Comparison of ENCODE assay signal across 14 cellular contexts in genomic region chr17:81482673-81483072, GRCh38. TPM values are rescaled to one million over a fixed set of nuclear protein-coding genes. Genes with fewer than 3 reads are reported as not detected.
DNase-seq lines count a peak whose midpoint lies in the region; ATAC-seq and TF ChIP-seq lines count a peak whose summit lies in the region.
"Had no signal": no experiment of that assay in that cellular context is flagged by ENCODE, and none has a peak within 500 bp of the region (broad histone marks: within the 10 kb centered on the region; RNA-seq: fewer than 3 reads in every experiment).

No MANE protein-coding gene starts in this region.

- peak overlapping the region; percentile 56 for H2AK5ac ChIP-seq in mesenchymal stem cell (ENCODE audit: low read length, severe bottlenecking)

- H3K4me2 ChIP-seq in OCI-LY3 (ENCODE audit: low read length): peak overlapping the region; percentile 100
- peak overlapping the region; percentile 93 for H3K4me2 ChIP-seq in mesenchymal stem cell (ENCODE audit: low read length, poor library complexity, severe bottlenecking)

- peaks cover 20% of the 10 kb centered on the region for H3K4me1 Mint-ChIP-seq in activated naive CD8-positive, alpha-beta T cell (ENCODE audit: low read depth)
- H3K4me1 Mint-ChIP-seq in activated naive CD8-positive, alpha-beta T cell treated with anti-CD3 and anti-CD28 coated beads, Interleukin-2, amount 50 U/mL, for 24 hours: peaks cover 37% of the 10 kb centered on the region
- H3K4me1 Mint-ChIP-seq in stimulated activated naive B cell treated with anti-CD40 and anti-IgM and Interleukin-4, amounts not matched to agents 10 μg/mL and 1 μg/mL and 100 μg/mL, for 72 hours: peaks cover 25 to 45% of the 10 kb centered on the region in 2 donors

- no peak overlapping the region for H2BK120ac ChIP-seq in mesenchymal stem cell (ENCODE audit: low read depth, low read length)

- peaks cover 20% of the 10 kb centered on the region for H3K4me1 ChIP-seq in OCI-LY3 (ENCODE audit: low read length)
- peaks cover 46% of the 10 kb centered on the region for H3K4me1 ChIP-seq in mesenchymal stem cell (ENCODE audit: control insufficient read depth, insufficient read depth, low read depth, low read length)

- peak overlapping the region; percentile 57 for H3K9ac ChIP-seq in OCI-LY3 (ENCODE audit: low read length)
- H3K9ac ChIP-seq in mesenchymal stem cell (ENCODE audit: low read length): no peak overlapping the region

- H3K79me1 ChIP-seq in mesenchymal stem cell (replicated peaks; ENCODE audit: low read length, poor library complexity, severe bottlenecking): peaks cover 2% of the 10 kb centered on the region

- H3K9me3 ChIP-seq in OCI-LY3 (ENCODE audit: insufficient read depth, low read length) (no peaks in the 10 kb centered on the region), mesenchymal stem cell (ENCODE audit: control insufficient read depth, low read length) (no peaks in the 10 kb centered on the region)
- H3K9me3 ChIP-seq: lower lobe of right lung, vagina had no signal

- no peak for TF ChIP-seq CTCF in OCI-LY3 (IDR thresholded peaks at IDR 0.05; ENCODE audit: low read depth, low read length)

- H2BK15ac ChIP-seq in mesenchymal stem cell (ENCODE audit: low read depth, poor library complexity, severe bottlenecking): peak overlapping the region; percentile 87

- DNase-seq in activated naive CD8-positive, alpha-beta T cell treated with anti-CD3 and anti-CD28 coated beads, Interleukin-2, amount 50 U/mL, for 24 hours: no peak
- DNase-seq in mesenchymal stem cell (no peak), DMS114 treated with DMSO at 0.1 percent for 48 hours (lab: John Stamatoyannopoulos, UW; ENCODE audit: unreplicated experiment) (no peak), NCI-H526 treated with DMSO at 0.1 percent for 48 hours (lab: John Stamatoyannopoulos, UW) (no peak)
- DNase-seq in stimulated activated naive B cell treated with anti-CD40 and anti-IgM and Interleukin-4, amounts not matched to agents 10 μg/mL and 1 μg/mL and 100 μg/mL, for 72 hours: no peak
- DNase-seq: GOT3; lower lobe of right lung; stimulated activated CD4-positive, alpha-beta T cell treated with anti-CD3 and anti-CD28 coated beads, Interleukin-2, amount 100 ng/mL, for 48 hours; T1000 had no signal

- H3K18ac ChIP-seq in mesenchymal stem cell (ENCODE audit: low read depth in 1 of 2, low read length in 2 of 2): peak overlapping the region in 1 of 2 experiments; percentile 23

- H2AFZ ChIP-seq in OCI-LY3 (ENCODE audit: low read depth, low read length): 0 out of 2 replicates have a peak overlapping the region, but pooled peaks have one; percentile 15
- no peak overlapping the region for H2AFZ ChIP-seq in mesenchymal stem cell (ENCODE audit: low read depth, low read length)

- no peaks in the 10 kb centered on the region for H4K20me1 ChIP-seq in OCI-LY3 (ENCODE audit: insufficient read depth, low read length)

- no peak overlapping the region for H3K27ac ChIP-seq in OCI-LY3 (ENCODE audit: low read length)
- H3K27ac ChIP-seq in mesenchymal stem cell (ENCODE audit: low read length, poor library complexity, severe bottlenecking): no peak overlapping the region
- H3K27ac ChIP-seq: lower lobe of right lung, vagina had no signal

- H2BK5ac ChIP-seq in mesenchymal stem cell (ENCODE audit: low read depth, low read length, poor library complexity, severe bottlenecking): no peak overlapping the region

- H3K4me3 Mint-ChIP-seq in activated naive CD8-positive, alpha-beta T cell: peak overlapping the region; percentile 58
- H3K4me3 Mint-ChIP-seq in activated naive CD8-positive, alpha-beta T cell treated with anti-CD3 and anti-CD28 coated beads, Interleukin-2, amount 50 U/mL, for 24 hours: no peak overlapping the region
- peak overlapping the region; percentile 68 to 69 for H3K4me3 Mint-ChIP-seq in stimulated activated naive B cell treated with anti-CD40 and anti-IgM and Interleukin-4, amounts not matched to agents 10 μg/mL and 1 μg/mL and 100 μg/mL, for 72 hours
- H3K4me3 Mint-ChIP-seq: activated naive CD4-positive, alpha-beta T cell treated with anti-CD3 and anti-CD28 coated beads for 36 hours had no signal

- ATAC-seq in activated naive CD8-positive, alpha-beta T cell treated with anti-CD3 and anti-CD28 coated beads, Interleukin-2, amount 50 U/mL, for 24 hours: no peak
- peak; percentile 6 to 12 for ATAC-seq in stimulated activated naive B cell treated with anti-CD40 and anti-IgM and Interleukin-4, amounts not matched to agents 10 μg/mL and 1 μg/mL and 100 μg/mL, for 72 hours (replicated peaks)
- no peak for ATAC-seq in GM19463 (IDR thresholded peaks at IDR 0.05; ENCODE audit: unreplicated experiment)
- ATAC-seq: lower lobe of right lung had no signal

- peak overlapping the region in 1 of 2 experiments; percentile 61 for H2BK12ac ChIP-seq in mesenchymal stem cell (ENCODE audit: low read length in 2 of 2)

- H3K14ac ChIP-seq in mesenchymal stem cell (ENCODE audit: low read length in 2 of 2): peak overlapping the region in 1 of 2 experiments; percentile 47

- H3K23ac ChIP-seq in mesenchymal stem cell (ENCODE audit: low read length in 2 of 2): no peak overlapping the region

- H3K4me3 ChIP-seq in OCI-LY3 (ENCODE audit: low read length) (peak overlapping the region; percentile 78), mesenchymal stem cell (ENCODE audit: insufficient read depth in 1 of 2, low read depth in 1 of 2, low read length in 2 of 2) (no peak overlapping the region)
- H3K4me3 ChIP-seq: lower lobe of right lung, vagina had no signal

- H3K36me3 Mint-ChIP-seq in activated naive CD8-positive, alpha-beta T cell: no peaks in the 10 kb centered on the region
- H3K36me3 Mint-ChIP-seq in activated naive CD8-positive, alpha-beta T cell treated with anti-CD3 and anti-CD28 coated beads, Interleukin-2, amount 50 U/mL, for 24 hours (ENCODE audit: low read depth): no peaks in the 10 kb centered on the region
- H3K36me3 Mint-ChIP-seq in stimulated activated naive B cell treated with anti-CD40 and anti-IgM and Interleukin-4, amounts not matched to agents 10 μg/mL and 1 μg/mL and 100 μg/mL, for 72 hours: no peaks in the 10 kb centered on the region

- peaks cover 11% of the 10 kb centered on the region for H3K27me3 Mint-ChIP-seq in activated naive CD8-positive, alpha-beta T cell
- peaks cover 30% of the 10 kb centered on the region for H3K27me3 Mint-ChIP-seq in activated naive CD8-positive, alpha-beta T cell treated with anti-CD3 and anti-CD28 coated beads, Interleukin-2, amount 50 U/mL, for 24 hours
- peaks cover 5 to 21% of the 10 kb centered on the region in 2 donors for H3K27me3 Mint-ChIP-seq in stimulated activated naive B cell treated with anti-CD40 and anti-IgM and Interleukin-4, amounts not matched to agents 10 μg/mL and 1 μg/mL and 100 μg/mL, for 72 hours

- peak overlapping the region; percentile 32 for H4K8ac ChIP-seq in mesenchymal stem cell (ENCODE audit: low read length)

- no peak overlapping the region for H3K27ac Mint-ChIP-seq in activated naive CD8-positive, alpha-beta T cell
- H3K27ac Mint-ChIP-seq in activated naive CD8-positive, alpha-beta T cell treated with anti-CD3 and anti-CD28 coated beads, Interleukin-2, amount 50 U/mL, for 24 hours: no peak overlapping the region
- H3K27ac Mint-ChIP-seq in stimulated activated naive B cell treated with anti-CD40 and anti-IgM and Interleukin-4, amounts not matched to agents 10 μg/mL and 1 μg/mL and 100 μg/mL, for 72 hours: peak overlapping the region; percentile 96
- H3K27ac Mint-ChIP-seq: activated naive CD4-positive, alpha-beta T cell treated with anti-CD3 and anti-CD28 coated beads for 36 hours had no signal

- H3K27me3 ChIP-seq in OCI-LY3 (ENCODE audit: low read depth, low read length) (no peaks in the 10 kb centered on the region), mesenchymal stem cell (ENCODE audit: control insufficient read depth in 1 of 2, insufficient read depth in 1 of 2, low read length in 2 of 2) (peaks cover 0 to 12% of the 10 kb centered on the region in 2 experiments)
- H3K27me3 ChIP-seq: vagina had no signal

- H3K79me2 ChIP-seq in OCI-LY3 (ENCODE audit: low read length): no peaks in the 10 kb centered on the region

- WGBS in mesenchymal stem cell: 80% methylated on average over 11 of the region's 11 CpGs

- H3K36me3 ChIP-seq in OCI-LY3 (replicated peaks; ENCODE audit: low read depth, low read length): no peaks in the 10 kb centered on the region
- H3K36me3 ChIP-seq in mesenchymal stem cell (ENCODE audit: control insufficient read depth in 1 of 2, insufficient read depth in 2 of 2, low read depth in 1 of 2, low read length in 2 of 2): no peaks in the 10 kb centered on the region
- H3K36me3 ChIP-seq: lower lobe of right lung, vagina had no signal

- no peaks in the 10 kb centered on the region for H3K9me3 Mint-ChIP-seq in activated naive CD8-positive, alpha-beta T cell (ENCODE audit: low read depth)
- H3K9me3 Mint-ChIP-seq in activated naive CD8-positive, alpha-beta T cell treated with anti-CD3 and anti-CD28 coated beads, Interleukin-2, amount 50 U/mL, for 24 hours: no peaks in the 10 kb centered on the region
- H3K9me3 Mint-ChIP-seq in stimulated activated naive B cell treated with anti-CD40 and anti-IgM and Interleukin-4, amounts not matched to agents 10 μg/mL and 1 μg/mL and 100 μg/mL, for 72 hours: no peaks in the 10 kb centered on the region
- H3K9me3 Mint-ChIP-seq: activated naive CD4-positive, alpha-beta T cell treated with anti-CD3 and anti-CD28 coated beads for 36 hours had no signal

- peak overlapping the region; percentile 87 for H4K91ac ChIP-seq in mesenchymal stem cell (ENCODE audit: low read length)

- peak overlapping the region in 1 of 2 experiments; percentile 46 for H3K4ac ChIP-seq in mesenchymal stem cell (ENCODE audit: low read depth in 1 of 2, low read length in 2 of 2)

RNA-seq across cellular contexts. Expression of gene ACTG1, which starts 29.9 kb away (rescaled TPM):
- polyA plus RNA-seq in mesenchymal stem cell (2013, experiment 1 of 2): 7,126 TPM
- 6,723 TPM for polyA plus RNA-seq in mesenchymal stem cell (2013, experiment 2 of 2)

RNA-seq across cellular contexts. Expression of gene FSCN2, which starts 45.5 kb away (rescaled TPM):
- polyA plus RNA-seq in mesenchymal stem cell (2013, experiment 1 of 2): 0.23 TPM
- 0.15 TPM for polyA plus RNA-seq in mesenchymal stem cell (2013, experiment 2 of 2)

Comparison
In these comparisons a context has a peak if more than half of its experiments do, and no peak if none do; other contexts are left out.
1. ATAC-seq: peak in stimulated activated naive B cell treated with anti-CD40 and anti-IgM and Interleukin-4, amounts not matched to agents 10 μg/mL and 1 μg/mL and 100 μg/mL, for 72 hours (2 of 2); none in activated naive CD8-positive, alpha-beta T cell treated with anti-CD3 and anti-CD28 coated beads, Interleukin-2, amount 50 U/mL, for 24 hours (single experiment) and GM19463 (single experiment).